ENCODE assay signal across 31 cellular contexts in genomic region chr3:136906725-136907124, GRCh38. TPM values are rescaled to one million over a fixed set of nuclear protein-coding genes. Genes with fewer than 3 reads are reported as not detected.
DNase-seq lines count a peak whose midpoint lies in the region; ATAC-seq, FAIRE-seq and TF ChIP-seq lines count a peak whose summit lies in the region.
"Had no signal": no experiment of that assay in that cellular context is flagged by ENCODE, and none has a peak within 500 bp of the region (broad histone marks: within the 10 kb centered on the region; RNA-seq: fewer than 3 reads in every experiment).

No MANE protein-coding gene starts in this region.

- no peak for TF ChIP-seq POLR2A in HepG2 (IDR thresholded peaks at IDR 0.05; ENCODE audit: insufficient read depth in 1 of 2, low read depth in 2 of 2, low read length in 2 of 2)

- H3K4me1 ChIP-seq in Panc1 (ENCODE audit: control insufficient read depth, insufficient read depth, low read length) (no peaks in the 10 kb centered on the region), HepG2 (ENCODE audit: insufficient read depth, low read length) (no peaks in the 10 kb centered on the region)

- H3K79me2 ChIP-seq in HepG2 (ENCODE audit: insufficient read depth, low read length) = peaks cover 92% of the 10 kb centered on the region

- TF ChIP-seq EP300 in HepG2 (IDR thresholded peaks at IDR 0.05; ENCODE audit: low read depth in 2 of 2, low read length in 2 of 2) = no peak
- no peak for TF ChIP-seq EP300 in HepG2 (CRISPR knock-in tag; IDR thresholded peaks at IDR 0.05; ENCODE audit: borderline replicate concordance)

- no peak overlapping the region for H3K4me3 Mint-ChIP-seq in activated CD4-positive, alpha-beta memory T cell treated with anti-CD3 and anti-CD28 coated beads for 36 hours
- H3K4me3 Mint-ChIP-seq in activated CD4-positive, alpha-beta memory T cell treated with anti-CD3 and anti-CD28 coated beads, Interleukin-2, amount 10 ng/mL, durations not matched to agents 7 days and 5 days = no peak overlapping the region
- no peak overlapping the region for H3K4me3 Mint-ChIP-seq in stimulated activated naive B cell treated with anti-CD40 and anti-IgM and Interleukin-4, amounts not matched to agents 10 μg/mL and 1 μg/mL and 100 μg/mL, for 72 hours
- H3K4me3 Mint-ChIP-seq: endodermal cell; neural crest cell; stimulated activated naive CD8-positive, alpha-beta T cell treated with anti-CD3 and anti-CD28 coated beads, Interleukin-15, amount 100 ng/mL, for 72 hours; T-helper 2 cell treated with Interferon-gamma antibody and Interleukin-4, amounts not matched to agents 5 μg/mL and 100 μg/mL, for 36 hours had no signal

- no peaks in the 10 kb centered on the region for H3K27me3 Mint-ChIP-seq in activated CD4-positive, alpha-beta memory T cell treated with anti-CD3 and anti-CD28 coated beads for 36 hours
- H3K27me3 Mint-ChIP-seq in activated CD4-positive, alpha-beta memory T cell treated with anti-CD3 and anti-CD28 coated beads, Interleukin-2, amount 10 ng/mL, durations not matched to agents 7 days and 5 days = no peaks in the 10 kb centered on the region
- H3K27me3 Mint-ChIP-seq in stimulated activated naive B cell treated with anti-CD40 and anti-IgM and Interleukin-4, amounts not matched to agents 10 μg/mL and 1 μg/mL and 100 μg/mL, for 72 hours = no peaks in the 10 kb centered on the region
- H3K27me3 Mint-ChIP-seq: stimulated activated naive CD8-positive, alpha-beta T cell treated with anti-CD3 and anti-CD28 coated beads, Interleukin-15, amount 100 ng/mL, for 72 hours had no signal

- no peak for FAIRE-seq in HepG2 (lab: Jason Lieb, UNC)
- FAIRE-seq: bronchial epithelial cell had no signal

- ATAC-seq in Panc1 (peak; percentile 60; the same call in 1 of the 2 replicates), HepG2 (peak; percentile 56)
- ATAC-seq in stimulated activated naive B cell treated with anti-CD40 and anti-IgM and Interleukin-4, amounts not matched to agents 10 μg/mL and 1 μg/mL and 100 μg/mL, for 72 hours (replicated peaks) = no peak
- ATAC-seq: sciatic nerve had no signal

- no peak overlapping the region for H3K4me3 ChIP-seq in Panc1 (ENCODE audit: low read depth in 2 of 2, low read length in 2 of 2)
- no peak overlapping the region for H3K4me3 ChIP-seq in HepG2 (replicated peaks in 1 of 3; ENCODE audit: insufficient read depth in 1 of 3, low read depth in 2 of 3, low read length in 3 of 3)
- H3K4me3 ChIP-seq: coronary artery, esophagus muscularis mucosa, SK-N-MC, tibial nerve had no signal

- H4K20me1 ChIP-seq in HepG2 (ENCODE audit: insufficient read depth, low read length) = peaks cover 15% of the 10 kb centered on the region

- no peak overlapping the region for H3K4me2 ChIP-seq in HepG2 (ENCODE audit: low read depth, low read length)
- H3K4me2 ChIP-seq: KMS-11 had no signal

- no peak for TF ChIP-seq CTCF in Panc1 (IDR thresholded peaks at IDR 0.05)
- TF ChIP-seq CTCF in HepG2 (CRISPR knock-in tag; IDR thresholded peaks at IDR 0.05) = no peak

- intact Hi-C loops in activated CD4-positive, alpha-beta memory T cell treated with anti-CD3 and anti-CD28 coated beads for 36 hours (cut with micrococcal nuclease) = no loop called here
- intact Hi-C loops in Panc1 (cut with micrococcal nuclease; ENCODE audit: unreplicated experiment) (no loop called here), HepG2 (cut with micrococcal nuclease; ENCODE audit: unreplicated experiment) (no loop called here)

- no peak overlapping the region for H2AFZ ChIP-seq in HepG2 (ENCODE audit: low read length)

- H3K4me1 Mint-ChIP-seq in activated CD4-positive, alpha-beta memory T cell treated with anti-CD3 and anti-CD28 coated beads for 36 hours (ENCODE audit: low read depth) = peaks cover 66% of the 10 kb centered on the region
- H3K4me1 Mint-ChIP-seq in activated CD4-positive, alpha-beta memory T cell treated with anti-CD3 and anti-CD28 coated beads, Interleukin-2, amount 10 ng/mL, durations not matched to agents 7 days and 5 days = peaks cover 49% of the 10 kb centered on the region
- H3K4me1 Mint-ChIP-seq in stimulated activated naive B cell treated with anti-CD40 and anti-IgM and Interleukin-4, amounts not matched to agents 10 μg/mL and 1 μg/mL and 100 μg/mL, for 72 hours = peaks cover 50 to 77% of the 10 kb centered on the region in 2 donors

- no peak for TF ChIP-seq RAD21 in HepG2 (CRISPR knock-in tag; IDR thresholded peaks at IDR 0.05)

- peak overlapping the region; percentile 0 for H3K27ac Mint-ChIP-seq in activated CD4-positive, alpha-beta memory T cell treated with anti-CD3 and anti-CD28 coated beads for 36 hours
- H3K27ac Mint-ChIP-seq in activated CD4-positive, alpha-beta memory T cell treated with anti-CD3 and anti-CD28 coated beads, Interleukin-2, amount 10 ng/mL, durations not matched to agents 7 days and 5 days = no peak overlapping the region
- H3K27ac Mint-ChIP-seq in stimulated activated naive B cell treated with anti-CD40 and anti-IgM and Interleukin-4, amounts not matched to agents 10 μg/mL and 1 μg/mL and 100 μg/mL, for 72 hours = peak overlapping the region; percentile 25
- H3K27ac Mint-ChIP-seq: endodermal cell; T-helper 2 cell treated with Interferon-gamma antibody and Interleukin-4, amounts not matched to agents 5 μg/mL and 100 μg/mL, for 36 hours had no signal

- POLR2A ChIA-PET in activated CD4-positive, alpha-beta memory T cell treated with anti-CD3 and anti-CD28 coated beads for 36 hours (lab: Charles Lee) = no interaction called here
- POLR2A ChIA-PET in activated CD4-positive, alpha-beta memory T cell treated with anti-CD3 and anti-CD28 coated beads, Interleukin-2, amount 10 ng/mL, durations not matched to agents 7 days and 5 days (lab: Charles Lee) = no interaction called here
- POLR2A ChIA-PET in Panc1 (lab: Charles Lee) (no interaction called here), HepG2 (lab: Yijun Ruan, JAX) (no interaction called here)

- 57% methylated on average over 1 of the region's 5 CpGs for WGBS in HepG2 (ENCODE audit: low lambda C conversion rate)

- H3K9me3 Mint-ChIP-seq in activated CD4-positive, alpha-beta memory T cell treated with anti-CD3 and anti-CD28 coated beads for 36 hours = peaks cover 26% of the 10 kb centered on the region
- peaks cover 23% of the 10 kb centered on the region for H3K9me3 Mint-ChIP-seq in activated CD4-positive, alpha-beta memory T cell treated with anti-CD3 and anti-CD28 coated beads, Interleukin-2, amount 10 ng/mL, durations not matched to agents 7 days and 5 days
- H3K9me3 Mint-ChIP-seq in stimulated activated naive B cell treated with anti-CD40 and anti-IgM and Interleukin-4, amounts not matched to agents 10 μg/mL and 1 μg/mL and 100 μg/mL, for 72 hours = peaks cover 4 to 9% of the 10 kb centered on the region in 2 donors

- H3K36me3 Mint-ChIP-seq in activated CD4-positive, alpha-beta memory T cell treated with anti-CD3 and anti-CD28 coated beads for 36 hours = peaks cover 27% of the 10 kb centered on the region
- peaks cover 65% of the 10 kb centered on the region for H3K36me3 Mint-ChIP-seq in activated CD4-positive, alpha-beta memory T cell treated with anti-CD3 and anti-CD28 coated beads, Interleukin-2, amount 10 ng/mL, durations not matched to agents 7 days and 5 days (ENCODE audit: low read depth)
- H3K36me3 Mint-ChIP-seq in stimulated activated naive B cell treated with anti-CD40 and anti-IgM and Interleukin-4, amounts not matched to agents 10 μg/mL and 1 μg/mL and 100 μg/mL, for 72 hours = peaks cover 28 to 53% of the 10 kb centered on the region in 2 donors

- H3K9me3 ChIP-seq in Panc1 (ENCODE audit: control insufficient read depth, insufficient read depth, low read depth, low read length) = peaks cover 9% of the 10 kb centered on the region; the same call in 1 of the 2 replicates
- H3K9me3 ChIP-seq in HepG2 (ENCODE audit: low read length) = peaks cover 13% of the 10 kb centered on the region

- no peak overlapping the region for H3K9ac ChIP-seq in HepG2 (ENCODE audit: insufficient read depth, low read depth, low read length)
- H3K9ac ChIP-seq: KMS-11 had no signal

- H3K36me3 ChIP-seq in Panc1 (ENCODE audit: control insufficient read depth, insufficient read depth, low read length) (no peaks in the 10 kb centered on the region), HepG2 (replicated peaks in 1 of 2; ENCODE audit: control insufficient read depth in 1 of 2, insufficient read depth in 2 of 2, low read length in 2 of 2) (no peaks in the 10 kb centered on the region)
- H3K36me3 ChIP-seq: esophagus muscularis mucosa, WERI-Rb-1 had no signal

- CTCF ChIA-PET in activated CD4-positive, alpha-beta memory T cell treated with anti-CD3 and anti-CD28 coated beads for 36 hours (lab: Charles Lee) = interaction anchor here (0.8 kb wide), 1 partner anchor 154 kb away, joined by 3 read pairs; the partner anchor contains the start of gene STAG1
- CTCF ChIA-PET in activated CD4-positive, alpha-beta memory T cell treated with anti-CD3 and anti-CD28 coated beads, Interleukin-2, amount 10 ng/mL, durations not matched to agents 7 days and 5 days (lab: Charles Lee) = no interaction called here
- CTCF ChIA-PET in Panc1 (lab: Charles Lee) = no interaction called here
- CTCF ChIA-PET in HepG2 (lab: Yijun Ruan, JAX; ENCODE audit: low intra/inter-chr PET ratio, low total read pairs) = no interaction called here

- in situ Hi-C loops in Panc1 (cut with HindIII; ENCODE audit: low pct_unique_long_range_greater_than_20kb, low sequenced_read_pairs) (no loop called here), HepG2 (cut with HindIII; ENCODE audit: extremely low pct_ligation_motif_present, low pct_unique_long_range_greater_than_20kb) (no loop called here)

- H3K27me3 ChIP-seq in Panc1 (ENCODE audit: control insufficient read depth, insufficient read depth, low read length) (no peaks in the 10 kb centered on the region), HepG2 (ENCODE audit: control insufficient read depth in 1 of 2, insufficient read depth in 2 of 2, low read length in 2 of 2) (no peaks in the 10 kb centered on the region)
- H3K27me3 ChIP-seq: esophagus muscularis mucosa, tibial nerve had no signal

- BruUV-seq in Panc1 (replicated peaks; lab: Mats Ljungman, UMichigan) (no TSS peak), HepG2 (replicated peaks; lab: Mats Ljungman, UMichigan) (no TSS peak)

- DNase-seq in activated CD4-positive, alpha-beta memory T cell treated with anti-CD3 and anti-CD28 coated beads for 36 hours = no peak
- no peak for DNase-seq in activated CD4-positive, alpha-beta memory T cell treated with anti-CD3 and anti-CD28 coated beads, Interleukin-2, amount 10 ng/mL, durations not matched to agents 7 days and 5 days
- DNase-seq in Panc1 (ENCODE audit: low read depth, low spot score) (no peak), HepG2 (ENCODE audit: low spot score) (no peak), NCI-H1436 (lab: John Stamatoyannopoulos, UW) (no peak), middle frontal gyrus (ENCODE audit: extremely low spot score, low spot score) (no peak)
- DNase-seq in stimulated activated naive B cell treated with anti-CD40 and anti-IgM and Interleukin-4, amounts not matched to agents 10 μg/mL and 1 μg/mL and 100 μg/mL, for 72 hours = no peak
- no peak for DNase-seq in stimulated activated CD4-positive, alpha-beta T cell treated with anti-CD3 and anti-CD28 coated beads, Interleukin-15, amount 100 ng/mL, for 24 hours
- DNase-seq: 8988T; activated CD4-positive, alpha-beta T cell treated with anti-CD3 and anti-CD28 coated beads, Interleukin-2, amount 50 U/mL, for 4 hours; activated naive CD4-positive, alpha-beta T cell treated with Interleukin-2 at 50 U/mL for 16 hours; amniotic stem cell; Caco-2; endodermal cell; foreskin melanocyte; mesendoderm; MV-4-11; NCI-H1694 treated with DMSO at 0.1 percent for 48 hours; NCI-H2171 treated with DMSO at 0.1 percent for 48 hours; NCI-H524; stimulated activated naive CD8-positive, alpha-beta T cell treated with anti-CD3 and anti-CD28 coated beads, Interleukin-15, amount 100 ng/mL, for 72 hours; WERI-Rb-1 had no signal

- H3K27ac ChIP-seq in Panc1 (ENCODE audit: low read length) = no peak overlapping the region
- no peak overlapping the region for H3K27ac ChIP-seq in HepG2 (ENCODE audit: extremely low read length, insufficient read depth, low read length)
- H3K27ac ChIP-seq: coronary artery, esophagus muscularis mucosa, KMS-11, SK-N-MC, tibial nerve, WERI-Rb-1 had no signal

RNA-seq across cellular contexts. Expression of gene NCK1, which starts 44.7 kb away (rescaled TPM):
- total RNA-seq in activated CD4-positive, alpha-beta memory T cell treated with anti-CD3 and anti-CD28 coated beads for 36 hours = 10 to 100 TPM; 32.3 to 38.0 TPM
- total RNA-seq in activated CD4-positive, alpha-beta memory T cell treated with anti-CD3 and anti-CD28 coated beads, Interleukin-2, amount 10 ng/mL, durations not matched to agents 7 days and 5 days = 10 to 100 TPM; 50.8 to 51.3 TPM
- total RNA-seq in Panc1 (2021; ENCODE audit: unreplicated experiment) = 43.5 TPM
- polyA plus RNA-seq in Panc1 (2012; ENCODE audit: insufficient read length) = 29.0 TPM
- total RNA-seq in HepG2 (2016; rRNA removed; fragmentation: Illumina TruSeq; extraction: Trizol) = 30.4 and 51.0 TPM in 2 replicates
- 8.3 and 17.1 TPM in 2 replicates for total RNA-seq in HepG2 (2016; cell fraction: cytosol; rRNA removed; fragmentation: Illumina TruSeq; extraction: Trizol; ENCODE audit: low read depth)
- 35.7 and 48.8 TPM in 2 replicates for total RNA-seq in HepG2 (2016; cell fraction: insoluble cytoplasmic fraction; rRNA removed; fragmentation: Illumina TruSeq; extraction: Trizol)
- total RNA-seq in HepG2 (2016; cell fraction: membrane; rRNA removed; fragmentation: Illumina TruSeq; extraction: Trizol) = 21.3 and 25.2 TPM in 2 replicates
- total RNA-seq in HepG2 (2016; cell fraction: nucleus; rRNA removed; fragmentation: Illumina TruSeq; extraction: Trizol) = 27.2 and 29.5 TPM in 2 replicates
- polyA plus RNA-seq in HepG2 (2011; rRNA removed) = 11.0 and 14.7 TPM in 2 replicates
- polyA plus RNA-seq in HepG2 (2011; cell fraction: cytosol; rRNA removed) = 6.2 and 9.9 TPM in 2 replicates
- 6.5 and 6.9 TPM in 2 replicates for polyA plus RNA-seq in HepG2 (2011; cell fraction: nucleus; rRNA removed)
- 16.0 and 17.6 TPM in 2 replicates for polyA plus RNA-seq in HepG2 (2012)
- 4.2 and 6.7 TPM in 2 replicates for polyA plus RNA-seq in HepG2 (2016; cell fraction: cytosol; fragmentation: Illumina TruSeq; extraction: Trizol; ENCODE audit: low read depth)
- 45.9 and 47.3 TPM in 2 replicates for polyA plus RNA-seq in HepG2 (2016; cell fraction: insoluble cytoplasmic fraction; fragmentation: Illumina TruSeq; extraction: Trizol; ENCODE audit: low read depth)
- polyA plus RNA-seq in HepG2 (2016; cell fraction: membrane; fragmentation: Illumina TruSeq; extraction: Trizol; ENCODE audit: low read depth) = 9.9 and 12.4 TPM in 2 replicates
- 17.3 and 21.6 TPM in 2 replicates for polyA plus RNA-seq in HepG2 (2016; cell fraction: nucleus; fragmentation: Illumina TruSeq; extraction: Trizol; ENCODE audit: insufficient read depth, low read depth)
- polyA minus RNA-seq in HepG2 (2011; rRNA and poly(A)+ RNA removed; ENCODE audit: low replicate concordance) = 8.7 and 12.3 TPM in 2 replicates
- polyA minus RNA-seq in HepG2 (2011; cell fraction: cytosol; rRNA and poly(A)+ RNA removed) = 13.4 and 16.2 TPM in 2 replicates
- 51.5 and 57.7 TPM in 2 replicates for polyA minus RNA-seq in HepG2 (2011; cell fraction: nucleus; rRNA and poly(A)+ RNA removed)

RNA-seq across cellular contexts. Expression of gene IL20RB, which starts 51.1 kb away (rescaled TPM):
- under 1 TPM; 0.80 to 0.97 TPM for total RNA-seq in activated CD4-positive, alpha-beta memory T cell treated with anti-CD3 and anti-CD28 coated beads for 36 hours
- total RNA-seq in activated CD4-positive, alpha-beta memory T cell treated with anti-CD3 and anti-CD28 coated beads, Interleukin-2, amount 10 ng/mL, durations not matched to agents 7 days and 5 days = 1 to 10 TPM; 1.4 to 1.6 TPM
- total RNA-seq in Panc1 (2021; ENCODE audit: unreplicated experiment) = 1.7 TPM
- polyA plus RNA-seq in Panc1 (2012; ENCODE audit: insufficient read length) = 0.47 TPM
- total RNA-seq in HepG2 (2016; rRNA removed; fragmentation: Illumina TruSeq; extraction: Trizol) = 0.22 and 0.34 TPM in 2 replicates
- total RNA-seq in HepG2 (2016; cell fraction: cytosol; rRNA removed; fragmentation: Illumina TruSeq; extraction: Trizol; ENCODE audit: low read depth) = 0.53 and 0.91 TPM in 2 replicates
- 0.42 and 0.48 TPM in 2 replicates for total RNA-seq in HepG2 (2016; cell fraction: insoluble cytoplasmic fraction; rRNA removed; fragmentation: Illumina TruSeq; extraction: Trizol)
- 0.37 and 0.45 TPM in 2 replicates for total RNA-seq in HepG2 (2016; cell fraction: membrane; rRNA removed; fragmentation: Illumina TruSeq; extraction: Trizol)
- 0.68 and 1.5 TPM in 2 replicates for total RNA-seq in HepG2 (2016; cell fraction: nucleus; rRNA removed; fragmentation: Illumina TruSeq; extraction: Trizol)
- 0.32 and 0.37 TPM in 2 replicates for polyA plus RNA-seq in HepG2 (2011; rRNA removed)
- 0.22 and 0.24 TPM in 2 replicates for polyA plus RNA-seq in HepG2 (2011; cell fraction: cytosol; rRNA removed)
- polyA plus RNA-seq in HepG2 (2011; cell fraction: nucleus; rRNA removed) = 0.63 and 0.69 TPM in 2 replicates
- 0.17 and 0.27 TPM in 2 replicates for polyA plus RNA-seq in HepG2 (2012)
- polyA plus RNA-seq in HepG2 (2016; cell fraction: cytosol; fragmentation: Illumina TruSeq; extraction: Trizol; ENCODE audit: low read depth) = 0.06 TPM in 1 of 2 replicates, not detected in the other
- 0.34 and 0.61 TPM in 2 replicates for polyA plus RNA-seq in HepG2 (2016; cell fraction: insoluble cytoplasmic fraction; fragmentation: Illumina TruSeq; extraction: Trizol; ENCODE audit: low read depth)
- polyA plus RNA-seq in HepG2 (2016; cell fraction: membrane; fragmentation: Illumina TruSeq; extraction: Trizol; ENCODE audit: low read depth) = 0.15 and 0.18 TPM in 2 replicates
- polyA plus RNA-seq in HepG2 (2016; cell fraction: nucleus; fragmentation: Illumina TruSeq; extraction: Trizol; ENCODE audit: insufficient read depth, low read depth) = 1.2 and 1.8 TPM in 2 replicates
- 2.0 and 67.6 TPM in 2 replicates for polyA minus RNA-seq in HepG2 (2011; rRNA and poly(A)+ RNA removed; ENCODE audit: low replicate concordance)
- 0.40 and 0.62 TPM in 2 replicates for polyA minus RNA-seq in HepG2 (2011; cell fraction: cytosol; rRNA and poly(A)+ RNA removed)
- polyA minus RNA-seq in HepG2 (2011; cell fraction: nucleus; rRNA and poly(A)+ RNA removed) = 3.1 and 4.8 TPM in 2 replicates

Comparison
In these comparisons a context has a peak if more than half of its experiments do, and no peak if none do; other contexts are left out.
1. ATAC-seq: peak in Panc1 (single experiment) and HepG2 (single experiment); none in stimulated activated naive B cell treated with anti-CD40 and anti-IgM and Interleukin-4, amounts not matched to agents 10 μg/mL and 1 μg/mL and 100 μg/mL, for 72 hours (0 of 2).